ENCODE assay signal across 1 cellular context in the genomic region with DNA sequence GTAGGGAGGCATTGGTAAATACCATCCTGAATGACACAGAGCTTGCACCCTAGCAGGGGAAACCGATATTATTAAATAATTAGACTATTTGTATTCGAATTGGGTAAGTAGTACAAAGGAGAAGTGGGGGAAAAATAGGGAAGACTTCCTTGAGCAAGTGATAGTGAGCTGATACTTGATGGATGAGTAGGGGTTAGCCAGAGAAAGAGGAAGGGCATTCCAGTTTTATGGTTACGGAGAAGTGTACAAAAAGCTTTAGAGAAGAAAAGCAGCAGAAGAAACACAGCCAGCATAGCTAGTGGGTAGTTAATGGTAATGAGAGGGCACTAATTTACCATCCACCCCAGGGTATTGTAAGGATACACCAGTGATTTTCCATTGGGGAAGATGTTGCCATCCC.
TF ChIP-seq lines count a peak whose summit lies in the region.

No MANE protein-coding gene starts in this region.

TF ChIP-seq in WTC11, 78 proteins besides CTCF, POLR2A, EP300 and RAD21 (continued from another document):
- TF ChIP-seq, protein P1, sequence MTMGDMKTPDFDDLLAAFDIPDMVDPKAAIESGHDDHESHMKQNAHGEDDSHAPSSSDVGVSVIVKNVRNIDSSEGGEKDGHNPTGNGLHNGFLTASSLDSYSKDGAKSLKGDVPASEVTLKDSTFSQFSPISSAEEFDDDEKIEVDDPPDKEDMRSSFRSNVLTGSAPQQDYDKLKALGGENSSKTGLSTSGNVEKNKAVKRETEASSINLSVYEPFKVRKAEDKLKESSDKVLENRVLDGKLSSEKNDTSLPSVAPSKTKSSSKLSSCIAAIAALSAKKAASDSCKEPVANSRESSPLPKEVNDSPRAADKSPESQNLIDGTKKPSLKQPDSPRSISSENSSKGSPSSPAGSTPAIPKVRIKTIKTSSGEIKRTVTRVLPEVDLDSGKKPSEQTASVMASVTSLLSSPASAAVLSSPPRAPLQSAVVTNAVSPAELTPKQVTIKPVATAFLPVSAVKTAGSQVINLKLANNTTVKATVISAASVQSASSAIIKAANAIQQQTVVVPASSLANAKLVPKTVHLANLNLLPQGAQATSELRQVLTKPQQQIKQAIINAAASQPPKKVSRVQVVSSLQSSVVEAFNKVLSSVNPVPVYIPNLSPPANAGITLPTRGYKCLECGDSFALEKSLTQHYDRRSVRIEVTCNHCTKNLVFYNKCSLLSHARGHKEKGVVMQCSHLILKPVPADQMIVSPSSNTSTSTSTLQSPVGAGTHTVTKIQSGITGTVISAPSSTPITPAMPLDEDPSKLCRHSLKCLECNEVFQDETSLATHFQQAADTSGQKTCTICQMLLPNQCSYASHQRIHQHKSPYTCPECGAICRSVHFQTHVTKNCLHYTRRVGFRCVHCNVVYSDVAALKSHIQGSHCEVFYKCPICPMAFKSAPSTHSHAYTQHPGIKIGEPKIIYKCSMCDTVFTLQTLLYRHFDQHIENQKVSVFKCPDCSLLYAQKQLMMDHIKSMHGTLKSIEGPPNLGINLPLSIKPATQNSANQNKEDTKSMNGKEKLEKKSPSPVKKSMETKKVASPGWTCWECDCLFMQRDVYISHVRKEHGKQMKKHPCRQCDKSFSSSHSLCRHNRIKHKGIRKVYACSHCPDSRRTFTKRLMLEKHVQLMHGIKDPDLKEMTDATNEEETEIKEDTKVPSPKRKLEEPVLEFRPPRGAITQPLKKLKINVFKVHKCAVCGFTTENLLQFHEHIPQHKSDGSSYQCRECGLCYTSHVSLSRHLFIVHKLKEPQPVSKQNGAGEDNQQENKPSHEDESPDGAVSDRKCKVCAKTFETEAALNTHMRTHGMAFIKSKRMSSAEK (CRISPR knock-in tag; IDR thresholded peaks at IDR 0.05; ENCODE audit: borderline replicate concordance): no peak
- no peak for TF ChIP-seq NFYB (CRISPR knock-in tag; conservative IDR thresholded peaks at IDR 0.05; ENCODE audit: low read depth)
- TF ChIP-seq, protein P2, sequence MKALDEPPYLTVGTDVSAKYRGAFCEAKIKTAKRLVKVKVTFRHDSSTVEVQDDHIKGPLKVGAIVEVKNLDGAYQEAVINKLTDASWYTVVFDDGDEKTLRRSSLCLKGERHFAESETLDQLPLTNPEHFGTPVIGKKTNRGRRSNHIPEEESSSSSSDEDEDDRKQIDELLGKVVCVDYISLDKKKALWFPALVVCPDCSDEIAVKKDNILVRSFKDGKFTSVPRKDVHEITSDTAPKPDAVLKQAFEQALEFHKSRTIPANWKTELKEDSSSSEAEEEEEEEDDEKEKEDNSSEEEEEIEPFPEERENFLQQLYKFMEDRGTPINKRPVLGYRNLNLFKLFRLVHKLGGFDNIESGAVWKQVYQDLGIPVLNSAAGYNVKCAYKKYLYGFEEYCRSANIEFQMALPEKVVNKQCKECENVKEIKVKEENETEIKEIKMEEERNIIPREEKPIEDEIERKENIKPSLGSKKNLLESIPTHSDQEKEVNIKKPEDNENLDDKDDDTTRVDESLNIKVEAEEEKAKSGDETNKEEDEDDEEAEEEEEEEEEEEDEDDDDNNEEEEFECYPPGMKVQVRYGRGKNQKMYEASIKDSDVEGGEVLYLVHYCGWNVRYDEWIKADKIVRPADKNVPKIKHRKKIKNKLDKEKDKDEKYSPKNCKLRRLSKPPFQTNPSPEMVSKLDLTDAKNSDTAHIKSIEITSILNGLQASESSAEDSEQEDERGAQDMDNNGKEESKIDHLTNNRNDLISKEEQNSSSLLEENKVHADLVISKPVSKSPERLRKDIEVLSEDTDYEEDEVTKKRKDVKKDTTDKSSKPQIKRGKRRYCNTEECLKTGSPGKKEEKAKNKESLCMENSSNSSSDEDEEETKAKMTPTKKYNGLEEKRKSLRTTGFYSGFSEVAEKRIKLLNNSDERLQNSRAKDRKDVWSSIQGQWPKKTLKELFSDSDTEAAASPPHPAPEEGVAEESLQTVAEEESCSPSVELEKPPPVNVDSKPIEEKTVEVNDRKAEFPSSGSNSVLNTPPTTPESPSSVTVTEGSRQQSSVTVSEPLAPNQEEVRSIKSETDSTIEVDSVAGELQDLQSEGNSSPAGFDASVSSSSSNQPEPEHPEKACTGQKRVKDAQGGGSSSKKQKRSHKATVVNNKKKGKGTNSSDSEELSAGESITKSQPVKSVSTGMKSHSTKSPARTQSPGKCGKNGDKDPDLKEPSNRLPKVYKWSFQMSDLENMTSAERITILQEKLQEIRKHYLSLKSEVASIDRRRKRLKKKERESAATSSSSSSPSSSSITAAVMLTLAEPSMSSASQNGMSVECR (CRISPR knock-in tag; IDR thresholded peaks at IDR 0.05; ENCODE audit: borderline replicate concordance): no peak
- no peak for TF ChIP-seq ERG (CRISPR knock-in tag; IDR thresholded peaks at IDR 0.05)
- TF ChIP-seq, protein P3, sequence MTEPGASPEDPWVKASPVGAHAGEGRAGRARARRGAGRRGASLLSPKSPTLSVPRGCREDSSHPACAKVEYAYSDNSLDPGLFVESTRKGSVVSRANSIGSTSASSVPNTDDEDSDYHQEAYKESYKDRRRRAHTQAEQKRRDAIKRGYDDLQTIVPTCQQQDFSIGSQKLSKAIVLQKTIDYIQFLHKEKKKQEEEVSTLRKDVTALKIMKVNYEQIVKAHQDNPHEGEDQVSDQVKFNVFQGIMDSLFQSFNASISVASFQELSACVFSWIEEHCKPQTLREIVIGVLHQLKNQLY (CRISPR knock-in tag; IDR thresholded peaks at IDR 0.05): no peak
- TF ChIP-seq, protein P4, sequence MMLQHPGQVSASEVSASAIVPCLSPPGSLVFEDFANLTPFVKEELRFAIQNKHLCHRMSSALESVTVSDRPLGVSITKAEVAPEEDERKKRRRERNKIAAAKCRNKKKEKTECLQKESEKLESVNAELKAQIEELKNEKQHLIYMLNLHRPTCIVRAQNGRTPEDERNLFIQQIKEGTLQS (CRISPR knock-in tag; conservative IDR thresholded peaks at IDR 0.05): no peak
- no peak for TF ChIP-seq GABPB1 (CRISPR knock-in tag; IDR thresholded peaks at IDR 0.05)
